In genomic region chr2:192043216-192043870, GRCh38 we compare ENCODE assay signal across 38 cellular contexts.
"Had no signal": no experiment of that assay in that cellular context is flagged by ENCODE, and none has a peak within 500 bp of the region (broad histone marks: within the 10 kb centered on the region; RNA-seq: fewer than 3 reads in every experiment).

No MANE protein-coding gene starts in this region.

- DNase-seq: activated B cell treated with CpG ODN at 0.5 μM for 24 hours; activated CD4-positive, alpha-beta memory T cell treated with anti-CD3 and anti-CD28 coated beads for 36 hours; activated CD4-positive, alpha-beta T cell treated with anti-CD3 and anti-CD28 coated beads for 4 hours; activated CD4-positive, alpha-beta T cell treated with anti-CD3 and anti-CD28 coated beads, Interleukin-2, amount 10 ng/mL, durations not matched to agents 24 days and 14 days; activated CD4-positive, alpha-beta T cell treated with anti-CD3 and anti-CD28 coated beads, Interleukin-2, amount 50 U/mL, for 1 hour; activated CD4-positive, alpha-beta T cell treated with anti-CD3 and anti-CD28 coated beads, Interleukin-2, amount 50 U/mL, for 4 hours; activated CD4-positive, CD25-positive, alpha-beta regulatory T cell treated with anti-CD3 and anti-CD28 coated beads, Interleukin-2, amount 50 U/mL, for 72 hours; activated CD8-positive, alpha-beta memory T cell treated with anti-CD3 and anti-CD28 coated beads, Interleukin-2, amount 50 U/mL, for 4 hours; activated CD8-positive, alpha-beta T cell treated with anti-CD3 and anti-CD28 coated beads for 36 hours; activated effector memory CD4-positive, alpha-beta T cell treated with anti-CD3 and anti-CD28 coated beads, Interleukin-2, amount 50 U/mL, for 16 hours; activated gamma-delta T cell treated with Interleukin-2 at 50 U/mL for 16 hours; activated naive CD4-positive, alpha-beta T cell; activated naive CD4-positive, alpha-beta T cell treated with anti-CD3 and anti-CD28 coated beads for 36 hours; activated naive CD4-positive, alpha-beta T cell treated with anti-CD3 and anti-CD28 coated beads, Interleukin-2, amount 50 U/mL, for 16 hours; activated naive CD8-positive, alpha-beta T cell treated with anti-CD3 and anti-CD28 coated beads for 36 hours; activated T-cell treated with anti-CD3 and anti-CD28 coated beads for 4 hours; activated T-cell treated with anti-CD3 and anti-CD28 coated beads, Interleukin-2, amount 50 U/mL, for 1 hour; activated T-cell treated with anti-CD3 and anti-CD28 coated beads, Interleukin-2, amount 50 U/mL, for 4 hours; activated T-cell treated with anti-CD3 and anti-CD28 coated beads, Interleukin-2, amount 50 U/mL, for 72 hours; adrenal gland; amniotic stem cell; aorta; body of pancreas; brain microvascular endothelial cell; caudate nucleus; cerebellar nuclear complex; T-helper 1 cell; T-helper 2 cell; T-helper 9 cell had no signal

- H3K27ac Mint-ChIP-seq: activated B cell treated with CpG ODN at 0.5 μM for 24 hours; activated CD4-positive, alpha-beta memory T cell treated with anti-CD3 and anti-CD28 coated beads for 36 hours; activated CD4-positive, alpha-beta T cell treated with anti-CD3 and anti-CD28 coated beads, Interleukin-2, amount 10 ng/mL, durations not matched to agents 24 days and 14 days; activated CD8-positive, alpha-beta T cell treated with anti-CD3 and anti-CD28 coated beads for 36 hours; activated naive CD4-positive, alpha-beta T cell treated with anti-CD3 and anti-CD28 coated beads for 36 hours; activated naive CD4-positive, alpha-beta T cell treated with anti-CD3 and anti-CD28 coated beads, Interleukin-2, amount 50 U/mL, for 72 hours; activated naive CD8-positive, alpha-beta T cell treated with anti-CD3 and anti-CD28 coated beads for 36 hours; activated T-cell treated with anti-CD3 and anti-CD28 coated beads, Interleukin-2, amount 50 U/mL, for 72 hours; activated T-helper 1 cell treated with anti-CD3 and anti-CD28 coated beads, Interleukin-12 subunit alpha, Interleukin-12 subunit beta, Interleukin-2, Interleukin-4 antibody, amounts not matched to agents 30 ng/mL and 10 ng/mL and 1 ng/mL, durations not matched to agents 14 hours and 24 hours and 36 hours; activated T-helper 17 cell treated with anti-CD3 and anti-CD28 coated beads, Interleukin-2, amount 50 U/mL, for 72 hours; T-helper 1 cell treated with Interleukin-12 subunit alpha and Interleukin-12 subunit beta and Interleukin-4 antibody, amounts not matched to agents 30 μg/mL and 1 μg/mL, for 36 hours; T-helper 2 cell treated with Interferon-gamma antibody and Interleukin-4, amounts not matched to agents 5 μg/mL and 100 μg/mL, for 36 hours had no signal

- ATAC-seq: activated CD8-positive, alpha-beta T cell treated with anti-CD3 and anti-CD28 coated beads for 36 hours; activated naive CD4-positive, alpha-beta T cell treated with anti-CD3 and anti-CD28 coated beads, Interleukin-2, amount 50 U/mL, for 72 hours; activated T-cell treated with anti-CD3 and anti-CD28 coated beads, Interleukin-2, amount 50 U/mL, for 4 hours; activated T-cell treated with anti-CD3 and anti-CD28 coated beads, Interleukin-2, amount 50 U/mL, for 72 hours; activated T-helper 17 cell treated with anti-CD3 and anti-CD28 coated beads, Interleukin-2, amount 50 U/mL, for 72 hours; body of pancreas had no signal

- H3K4me3 Mint-ChIP-seq: activated B cell treated with CpG ODN at 0.5 μM for 24 hours; activated CD4-positive, alpha-beta memory T cell treated with anti-CD3 and anti-CD28 coated beads for 36 hours; activated CD4-positive, alpha-beta T cell treated with anti-CD3 and anti-CD28 coated beads, Interleukin-2, amount 10 ng/mL, durations not matched to agents 24 days and 14 days; activated CD8-positive, alpha-beta T cell treated with anti-CD3 and anti-CD28 coated beads for 36 hours; activated naive CD4-positive, alpha-beta T cell treated with anti-CD3 and anti-CD28 coated beads for 36 hours; activated naive CD8-positive, alpha-beta T cell treated with anti-CD3 and anti-CD28 coated beads for 36 hours; activated T-cell treated with anti-CD3 and anti-CD28 coated beads, Interleukin-2, amount 50 U/mL, for 4 hours; activated T-cell treated with anti-CD3 and anti-CD28 coated beads, Interleukin-2, amount 50 U/mL, for 72 hours; activated T-helper 1 cell treated with anti-CD3 and anti-CD28 coated beads, Interleukin-12 subunit alpha, Interleukin-12 subunit beta, Interleukin-2, Interleukin-4 antibody, amounts not matched to agents 30 ng/mL and 10 ng/mL and 1 ng/mL, durations not matched to agents 14 hours and 24 hours and 36 hours; activated T-helper 17 cell treated with anti-CD3 and anti-CD28 coated beads, Interleukin-2, amount 50 U/mL, for 72 hours; central memory CD8-positive, alpha-beta T cell; T-helper 1 cell treated with Interleukin-12 subunit alpha and Interleukin-12 subunit beta and Interleukin-4 antibody, amounts not matched to agents 30 μg/mL and 1 μg/mL, for 36 hours; T-helper 2 cell treated with Interferon-gamma antibody and Interleukin-4, amounts not matched to agents 5 μg/mL and 100 μg/mL, for 36 hours had no signal

- H3K27ac ChIP-seq: adrenal gland, body of pancreas, brain microvascular endothelial cell, breast epithelium, cardiac muscle cell, VCaP had no signal

- H3K9me3 ChIP-seq: adrenal gland, body of pancreas, breast epithelium had no signal

- H3K9me3 Mint-ChIP-seq: activated B cell treated with CpG ODN at 0.5 μM for 24 hours; activated CD4-positive, alpha-beta memory T cell treated with anti-CD3 and anti-CD28 coated beads for 36 hours; activated CD4-positive, alpha-beta T cell treated with anti-CD3 and anti-CD28 coated beads, Interleukin-2, amount 10 ng/mL, durations not matched to agents 24 days and 14 days; activated CD8-positive, alpha-beta T cell treated with anti-CD3 and anti-CD28 coated beads for 36 hours; activated naive CD4-positive, alpha-beta T cell treated with anti-CD3 and anti-CD28 coated beads for 36 hours; activated naive CD4-positive, alpha-beta T cell treated with anti-CD3 and anti-CD28 coated beads, Interleukin-2, amount 50 U/mL, for 72 hours; activated naive CD8-positive, alpha-beta T cell treated with anti-CD3 and anti-CD28 coated beads for 36 hours; activated T-cell treated with anti-CD3 and anti-CD28 coated beads, Interleukin-2, amount 50 U/mL, for 4 hours; activated T-cell treated with anti-CD3 and anti-CD28 coated beads, Interleukin-2, amount 50 U/mL, for 72 hours; activated T-helper 1 cell treated with anti-CD3 and anti-CD28 coated beads, Interleukin-12 subunit alpha, Interleukin-12 subunit beta, Interleukin-2, Interleukin-4 antibody, amounts not matched to agents 30 ng/mL and 10 ng/mL and 1 ng/mL, durations not matched to agents 14 hours and 24 hours and 36 hours; activated T-helper 17 cell treated with anti-CD3 and anti-CD28 coated beads, Interleukin-2, amount 50 U/mL, for 72 hours; central memory CD8-positive, alpha-beta T cell; T-helper 1 cell treated with Interleukin-12 subunit alpha and Interleukin-12 subunit beta and Interleukin-4 antibody, amounts not matched to agents 30 μg/mL and 1 μg/mL, for 36 hours; T-helper 2 cell treated with Interferon-gamma antibody and Interleukin-4, amounts not matched to agents 5 μg/mL and 100 μg/mL, for 36 hours had no signal

- H3K4me3 ChIP-seq: adrenal gland, body of pancreas, breast epithelium, cardiac muscle cell had no signal

- H3K27me3 Mint-ChIP-seq: activated B cell treated with CpG ODN at 0.5 μM for 24 hours; activated CD8-positive, alpha-beta T cell treated with anti-CD3 and anti-CD28 coated beads for 36 hours; activated naive CD8-positive, alpha-beta T cell treated with anti-CD3 and anti-CD28 coated beads for 36 hours; activated T-helper 17 cell treated with anti-CD3 and anti-CD28 coated beads, Interleukin-2, amount 50 U/mL, for 72 hours had no signal

- H3K36me3 Mint-ChIP-seq: activated CD4-positive, alpha-beta memory T cell treated with anti-CD3 and anti-CD28 coated beads for 36 hours; activated naive CD4-positive, alpha-beta T cell treated with anti-CD3 and anti-CD28 coated beads, Interleukin-2, amount 50 U/mL, for 72 hours; activated naive CD8-positive, alpha-beta T cell treated with anti-CD3 and anti-CD28 coated beads for 36 hours had no signal

- H3K4me1 Mint-ChIP-seq: activated B cell treated with CpG ODN at 0.5 μM for 24 hours; activated CD4-positive, alpha-beta T cell treated with anti-CD3 and anti-CD28 coated beads, Interleukin-2, amount 10 ng/mL, durations not matched to agents 24 days and 14 days; activated naive CD8-positive, alpha-beta T cell treated with anti-CD3 and anti-CD28 coated beads for 36 hours; activated T-helper 17 cell treated with anti-CD3 and anti-CD28 coated beads, Interleukin-2, amount 50 U/mL, for 72 hours; central memory CD8-positive, alpha-beta T cell had no signal

- H3K36me3 ChIP-seq: adrenal gland, brain microvascular endothelial cell, breast epithelium, cardiac muscle cell had no signal

- H3K27me3 ChIP-seq: adrenal gland, body of pancreas, brain microvascular endothelial cell, breast epithelium, cardiac muscle cell had no signal

- H3K4me1 ChIP-seq: adrenal gland, body of pancreas, breast epithelium had no signal
